In the genomic region with DNA sequence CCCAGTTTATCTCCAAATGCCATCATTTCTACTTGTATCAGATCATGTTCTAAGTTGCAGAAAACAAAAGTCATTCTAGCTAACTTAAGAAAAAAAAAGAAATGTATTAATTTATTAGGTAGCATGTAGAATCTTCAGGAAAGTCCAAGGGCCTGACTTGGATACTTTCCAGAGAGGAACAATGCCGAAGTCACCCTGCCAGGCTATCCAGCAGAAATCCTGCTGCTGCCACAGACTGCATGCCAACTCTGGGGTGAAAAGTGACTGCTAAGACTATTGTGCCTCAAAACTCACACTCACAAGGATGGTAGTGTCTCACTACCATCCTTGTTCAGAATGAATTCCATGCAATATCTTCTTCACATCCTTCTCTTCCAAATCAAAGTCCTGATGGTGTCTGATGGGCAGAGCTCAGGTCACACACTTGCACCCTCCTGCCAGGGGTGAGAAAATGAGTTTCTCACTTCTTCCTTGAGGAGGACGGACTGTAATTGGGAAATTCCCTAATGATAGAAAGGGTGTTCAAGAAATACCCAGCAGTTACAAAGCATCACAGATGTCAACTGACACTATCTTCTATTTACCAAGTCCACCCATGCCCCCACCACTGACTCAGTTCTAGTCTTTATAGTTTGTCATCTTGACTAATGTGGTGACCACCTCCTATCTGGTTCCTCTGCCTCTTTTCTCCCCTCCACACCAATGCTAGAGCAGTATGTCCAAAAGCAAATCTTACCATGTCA, we compare ENCODE assay signal across 15 cellular contexts.
DNase-seq lines count a peak whose midpoint lies in the region; ATAC-seq and TF ChIP-seq lines count a peak whose summit lies in the region.
"Had no signal": no experiment of that assay in that cellular context is flagged by ENCODE, and none has a peak within 500 bp of the region (broad histone marks: within the 10 kb centered on the region; RNA-seq: fewer than 3 reads in every experiment).

No MANE protein-coding gene starts in this region.

- no peaks in the 10 kb centered on the region for H3K36me3 ChIP-seq in ascending aorta
- H3K36me3 ChIP-seq: brain microvascular endothelial cell, heart right ventricle had no signal

- no peak overlapping the region for H3K27ac Mint-ChIP-seq in natural killer cell
- no peak overlapping the region for H3K27ac Mint-ChIP-seq in natural killer cell treated with Interleukin-12 subunit alpha and Interleukin-12 subunit beta and Interleukin-15 and Interleukin-18, amount 100 ng/mL, for 72 hours
- H3K27ac Mint-ChIP-seq: activated T-cell treated with anti-CD3 and anti-CD28 coated beads, Interleukin-2, amount 50 U/mL, for 72 hours; WTC11 had no signal

- no peak overlapping the region for H3K4me3 ChIP-seq in ascending aorta
- H3K4me3 ChIP-seq: heart right ventricle had no signal

- peaks cover 0 to 3% of the 10 kb centered on the region in 2 donors for H3K4me1 ChIP-seq in ascending aorta

- H3K27me3 ChIP-seq in ascending aorta: no peaks in the 10 kb centered on the region
- H3K27me3 ChIP-seq: brain microvascular endothelial cell, heart right ventricle had no signal

- no peaks in the 10 kb centered on the region for H3K4me1 Mint-ChIP-seq in natural killer cell
- H3K4me1 Mint-ChIP-seq in natural killer cell treated with Interleukin-12 subunit alpha and Interleukin-12 subunit beta and Interleukin-15 and Interleukin-18, amount 100 ng/mL, for 72 hours (ENCODE audit: low read depth in 2 of 2): peaks cover 0 to 3% of the 10 kb centered on the region in 2 donors
- H3K4me1 Mint-ChIP-seq: WTC11 had no signal

- no peaks in the 10 kb centered on the region for H3K9me3 Mint-ChIP-seq in natural killer cell
- no peaks in the 10 kb centered on the region for H3K9me3 Mint-ChIP-seq in natural killer cell treated with Interleukin-12 subunit alpha and Interleukin-12 subunit beta and Interleukin-15 and Interleukin-18, amount 100 ng/mL, for 72 hours
- H3K9me3 Mint-ChIP-seq: activated T-cell treated with anti-CD3 and anti-CD28 coated beads, Interleukin-2, amount 50 U/mL, for 72 hours; WTC11 had no signal

- TF ChIP-seq CTCF in natural killer cell (IDR thresholded peaks at IDR 0.05) (no peak), ascending aorta (IDR thresholded peaks at IDR 0.05) (no peak)

- no peaks in the 10 kb centered on the region for H3K27me3 Mint-ChIP-seq in natural killer cell (ENCODE audit: low read depth in 2 of 2)
- peaks cover 0 to 7% of the 10 kb centered on the region in 2 donors for H3K27me3 Mint-ChIP-seq in natural killer cell treated with Interleukin-12 subunit alpha and Interleukin-12 subunit beta and Interleukin-15 and Interleukin-18, amount 100 ng/mL, for 72 hours

- ATAC-seq in natural killer cell (peak; percentile 24 to 72 (median 69)), GM21825 (IDR thresholded peaks at IDR 0.05; ENCODE audit: unreplicated experiment) (peak; percentile 41), HG03432 (IDR thresholded peaks at IDR 0.05; ENCODE audit: unreplicated experiment) (peak; percentile 56), left lobe of liver (no peak)
- no peak for ATAC-seq in natural killer cell treated with Interleukin-12 subunit alpha and Interleukin-12 subunit beta and Interleukin-15 and Interleukin-18, amount 100 ng/mL, for 72 hours
- ATAC-seq: WTC11 had no signal

- intact Hi-C loops in natural killer cell (cut with micrococcal nuclease): no loop called here
- intact Hi-C loops in ascending aorta (cut with DNase I): no loop called here

- DNase-seq in natural killer cell (no peak), left lobe of liver (ENCODE audit: low spot score) (no peak), ascending aorta (ENCODE audit: low spot score in 2 of 2) (no peak), GM19238 (ENCODE audit: insufficient read length, low spot score) (no peak), RKO (ENCODE audit: low spot score) (no peak)
- no peak for DNase-seq in natural killer cell treated with Interleukin-12 subunit alpha and Interleukin-12 subunit beta and Interleukin-15 and Interleukin-18, amount 100 ng/mL, for 72 hours (ENCODE audit: low spot score)
- DNase-seq: ACHN; activated T-cell treated with anti-CD3 and anti-CD28 coated beads, Interleukin-2, amount 50 U/mL, for 72 hours; brain microvascular endothelial cell; heart right ventricle; SHP77 treated with DMSO at 0.1 percent for 48 hours; stimulated activated naive CD4-positive, alpha-beta T cell treated with Interleukin-2 at 50 U/mL for 16 hours had no signal

- H3K36me3 Mint-ChIP-seq in natural killer cell: no peaks in the 10 kb centered on the region
- H3K36me3 Mint-ChIP-seq in natural killer cell treated with Interleukin-12 subunit alpha and Interleukin-12 subunit beta and Interleukin-15 and Interleukin-18, amount 100 ng/mL, for 72 hours: no peaks in the 10 kb centered on the region
- H3K36me3 Mint-ChIP-seq: WTC11 had no signal

- no peaks in the 10 kb centered on the region for H3K9me3 ChIP-seq in ascending aorta
- H3K9me3 ChIP-seq: heart right ventricle had no signal

- H3K27ac ChIP-seq in ascending aorta: no peak overlapping the region
- H3K27ac ChIP-seq: brain microvascular endothelial cell had no signal

- no peak overlapping the region for H3K4me3 Mint-ChIP-seq in natural killer cell
- H3K4me3 Mint-ChIP-seq in natural killer cell treated with Interleukin-12 subunit alpha and Interleukin-12 subunit beta and Interleukin-15 and Interleukin-18, amount 100 ng/mL, for 72 hours: no peak overlapping the region
- H3K4me3 Mint-ChIP-seq: activated T-cell treated with anti-CD3 and anti-CD28 coated beads, Interleukin-2, amount 50 U/mL, for 72 hours; WTC11 had no signal

Comparison
In these comparisons a context has a peak if more than half of its experiments do, and no peak if none do; other contexts are left out.
1. ATAC-seq: peak in natural killer cell (3 of 3), GM21825 (single experiment) and HG03432 (single experiment); none in natural killer cell treated with Interleukin-12 subunit alpha and Interleukin-12 subunit beta and Interleukin-15 and Interleukin-18, amount 100 ng/mL, for 72 hours (0 of 2) and left lobe of liver (single experiment).